ENCODE assay signal across 26 cellular contexts in the genomic region with DNA sequence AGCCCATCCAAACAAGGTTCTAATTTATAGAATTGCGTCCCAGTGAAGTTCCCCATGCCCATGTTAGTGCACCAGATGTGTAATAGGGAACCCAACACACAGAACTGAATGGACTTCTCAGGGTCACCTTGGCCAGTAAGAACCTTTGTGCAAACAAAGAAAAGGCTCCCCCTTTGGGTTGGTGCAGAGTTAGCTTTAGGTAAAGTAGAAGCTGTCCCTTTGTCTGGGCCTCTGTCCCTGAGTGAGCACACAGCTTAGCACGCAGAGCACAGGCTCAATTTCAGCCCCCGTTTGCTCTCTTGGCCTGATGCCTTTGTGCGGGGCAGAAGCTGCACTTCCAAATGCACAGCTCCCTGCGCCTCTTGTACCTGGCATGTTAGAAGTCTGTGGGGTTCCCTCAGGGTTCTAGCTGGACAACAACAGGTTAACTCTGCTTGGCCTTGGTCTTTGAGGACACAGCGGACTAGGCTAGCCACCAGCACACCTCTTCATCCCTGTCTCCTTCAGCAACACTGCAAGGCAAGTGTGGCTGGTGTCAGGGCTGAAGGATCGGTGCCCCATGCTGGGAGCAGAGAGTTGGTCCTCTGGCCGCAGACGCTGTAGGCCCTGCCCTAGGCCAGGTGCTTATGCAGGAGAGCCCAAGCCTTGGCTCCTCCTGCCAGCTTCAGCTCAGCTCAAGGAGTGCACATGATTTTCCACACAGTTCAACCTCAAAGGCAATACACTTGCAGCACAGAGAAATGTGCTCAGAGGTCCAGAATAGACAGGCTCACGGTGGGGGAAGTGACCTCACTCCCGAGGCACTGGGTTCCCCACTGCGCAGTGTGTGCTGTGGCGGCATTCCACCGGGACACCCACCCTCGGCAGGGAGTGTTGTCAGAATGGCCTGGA.
DNase-seq lines count a peak whose midpoint lies in the region; ATAC-seq, FAIRE-seq and TF ChIP-seq lines count a peak whose summit lies in the region.
"Had no signal": no experiment of that assay in that cellular context is flagged by ENCODE, and none has a peak within 500 bp of the region (broad histone marks: within the 10 kb centered on the region; RNA-seq: fewer than 3 reads in every experiment).

No MANE protein-coding gene starts in this region.

- H3K9me3 ChIP-seq in esophagus squamous epithelium (no peaks in the 10 kb centered on the region), gastrocnemius medialis (no peaks in the 10 kb centered on the region), kidney (ENCODE audit: control insufficient read depth in 1 of 2, low read length in 2 of 2) (no peaks in the 10 kb centered on the region), HAP-1 (no peaks in the 10 kb centered on the region)
- H3K9me3 ChIP-seq: A549, BLaER1, spleen had no signal

- no peak for FAIRE-seq in kidney (lab: Jason Lieb, UNC)
- FAIRE-seq: A549, D721Med had no signal

- no peak for TF ChIP-seq POLR2A in esophagus squamous epithelium (IDR thresholded peaks at IDR 0.05)
- peak; percentile 22 to 30 for TF ChIP-seq POLR2A in gastrocnemius medialis (IDR thresholded peaks at IDR 0.05)

- POLR2A ChIA-PET in WTC11 (lab: Charles Lee), result no interaction called here

- H3K4me3 ChIP-seq in esophagus squamous epithelium (no peak overlapping the region), gastrocnemius medialis (no peak overlapping the region), kidney (ENCODE audit: low read length in 2 of 2) (no peak overlapping the region), HAP-1 (no peak overlapping the region)
- H3K4me3 ChIP-seq: A549, BLaER1, PC-9, spleen had no signal

- peaks cover 54% of the 10 kb centered on the region for H3K4me1 Mint-ChIP-seq in WTC11
- no peaks in the 10 kb centered on the region for H3K4me1 Mint-ChIP-seq in activated T-helper 2 cell treated with anti-CD3 and anti-CD28 coated beads, Interferon-gamma antibody, Interleukin-2, Interleukin-4, amounts not matched to agents 10 μg/mL and 5 μg/mL and 100 μg/mL, durations not matched to agents 14 hours and 24 hours and 36 hours (ENCODE audit: low read depth)
- H3K4me1 Mint-ChIP-seq: activated CD4-positive, alpha-beta T cell treated with anti-CD3 and anti-CD28 coated beads, Interleukin-2, amount 10 ng/mL, durations not matched to agents 24 days and 14 days; stimulated activated naive CD8-positive, alpha-beta T cell treated with anti-CD3 and anti-CD28 coated beads, Interleukin-15, amount 100 ng/mL, for 72 hours had no signal

- in situ Hi-C loops in gastrocnemius medialis (cut with MboI; ENCODE audit: low sequenced_read_pairs in 4 of 4) (no loop called here), HAP-1 (cut with MboI; ENCODE audit: low sequenced_read_pairs) (no loop called here)

- TF ChIP-seq CTCF in 22Rv1 (IDR thresholded peaks at IDR 0.05) (no peak), WTC11 (IDR thresholded peaks at IDR 0.05) (no peak), esophagus squamous epithelium (IDR thresholded peaks at IDR 0.05) (no peak), gastrocnemius medialis (IDR thresholded peaks at IDR 0.05 in 4 of 5, conservative IDR thresholded peaks at IDR 0.05 in 1 of 5) (no peak), kidney (IDR thresholded peaks at IDR 0.05; ENCODE audit: borderline replicate concordance, extremely low read depth, insufficient read depth) (no peak)

- CTCF ChIA-PET in WTC11 (lab: Charles Lee), result no interaction called here

- intact Hi-C loops in esophagus squamous epithelium (cut with DNase I) (no loop called here), gastrocnemius medialis (cut with DNase I; ENCODE audit: low total_unique reads) (loop anchor here (5.0 kb wide), 1 partner anchor 42 kb away; no protein-coding TSS in a partner anchor), kidney (cut with DNase I) (no loop called here)
- intact Hi-C loops in activated T-helper 2 cell treated with anti-CD3 and anti-CD28 coated beads, Interferon-gamma antibody, Interleukin-2, Interleukin-4, amounts not matched to agents 10 μg/mL and 5 μg/mL and 100 μg/mL, durations not matched to agents 14 hours and 24 hours and 36 hours (cut with micrococcal nuclease), result no loop called here

- H3K4me3 Mint-ChIP-seq in WTC11, result no peak overlapping the region
- H3K4me3 Mint-ChIP-seq in activated T-helper 2 cell treated with anti-CD3 and anti-CD28 coated beads, Interferon-gamma antibody, Interleukin-2, Interleukin-4, amounts not matched to agents 10 μg/mL and 5 μg/mL and 100 μg/mL, durations not matched to agents 14 hours and 24 hours and 36 hours (ENCODE audit: low read depth), result no peak overlapping the region
- H3K4me3 Mint-ChIP-seq: activated CD4-positive, alpha-beta T cell treated with anti-CD3 and anti-CD28 coated beads, Interleukin-2, amount 10 ng/mL, durations not matched to agents 24 days and 14 days; nephron; stimulated activated naive CD8-positive, alpha-beta T cell treated with anti-CD3 and anti-CD28 coated beads, Interleukin-15, amount 100 ng/mL, for 72 hours had no signal

- no peaks in the 10 kb centered on the region for H3K36me3 Mint-ChIP-seq in WTC11
- no peaks in the 10 kb centered on the region for H3K36me3 Mint-ChIP-seq in activated T-helper 2 cell treated with anti-CD3 and anti-CD28 coated beads, Interferon-gamma antibody, Interleukin-2, Interleukin-4, amounts not matched to agents 10 μg/mL and 5 μg/mL and 100 μg/mL, durations not matched to agents 14 hours and 24 hours and 36 hours (ENCODE audit: low read depth)

- H3K27me3 Mint-ChIP-seq in WTC11 (ENCODE audit: low read depth), result no peaks in the 10 kb centered on the region
- H3K27me3 Mint-ChIP-seq in activated T-helper 2 cell treated with anti-CD3 and anti-CD28 coated beads, Interferon-gamma antibody, Interleukin-2, Interleukin-4, amounts not matched to agents 10 μg/mL and 5 μg/mL and 100 μg/mL, durations not matched to agents 14 hours and 24 hours and 36 hours (ENCODE audit: low read depth), result no peaks in the 10 kb centered on the region
- H3K27me3 Mint-ChIP-seq: activated CD4-positive, alpha-beta T cell treated with anti-CD3 and anti-CD28 coated beads, Interleukin-2, amount 10 ng/mL, durations not matched to agents 24 days and 14 days; stimulated activated naive CD8-positive, alpha-beta T cell treated with anti-CD3 and anti-CD28 coated beads, Interleukin-15, amount 100 ng/mL, for 72 hours had no signal

- WGBS in esophagus squamous epithelium, 2 donors, result 87 to 90% methylated on average over 4 to 7 of the region's 15 CpGs

- H3K9me3 Mint-ChIP-seq in WTC11, result no peaks in the 10 kb centered on the region
- H3K9me3 Mint-ChIP-seq in activated T-helper 2 cell treated with anti-CD3 and anti-CD28 coated beads, Interferon-gamma antibody, Interleukin-2, Interleukin-4, amounts not matched to agents 10 μg/mL and 5 μg/mL and 100 μg/mL, durations not matched to agents 14 hours and 24 hours and 36 hours, result no peaks in the 10 kb centered on the region
- H3K9me3 Mint-ChIP-seq: activated CD4-positive, alpha-beta T cell treated with anti-CD3 and anti-CD28 coated beads, Interleukin-2, amount 10 ng/mL, durations not matched to agents 24 days and 14 days; nephron; stimulated activated naive CD8-positive, alpha-beta T cell treated with anti-CD3 and anti-CD28 coated beads, Interleukin-15, amount 100 ng/mL, for 72 hours had no signal

- peak; percentile 10; the same call in 1 of the 2 replicates for ATAC-seq in WTC11
- ATAC-seq in gastrocnemius medialis, result peak; percentile 87 to 89
- ATAC-seq in HG02970 (IDR thresholded peaks at IDR 0.05; ENCODE audit: low FRiP score, unreplicated experiment), result no peak
- ATAC-seq: A549; left cardiac atrium; stimulated activated naive CD8-positive, alpha-beta T cell treated with anti-CD3 and anti-CD28 coated beads, Interleukin-15, amount 100 ng/mL, for 72 hours had no signal

- H3K36me3 ChIP-seq in esophagus squamous epithelium, result peaks cover 0 to 3% (median 0%) of the 10 kb centered on the region in 3 donors
- no peaks in the 10 kb centered on the region for H3K36me3 ChIP-seq in gastrocnemius medialis
- H3K36me3 ChIP-seq in kidney (ENCODE audit: control insufficient read depth in 1 of 2, insufficient read depth in 2 of 2, low read length in 2 of 2), result no peaks in the 10 kb centered on the region
- H3K36me3 ChIP-seq in HAP-1 (replicated peaks), result no peaks in the 10 kb centered on the region

- H3K9ac ChIP-seq in kidney (ENCODE audit: low read length in 2 of 2), result no peak overlapping the region
- H3K9ac ChIP-seq: BLaER1, KMS-11 had no signal

- H3K27ac ChIP-seq in 22Rv1, result peak overlapping the region; percentile 55
- H3K27ac ChIP-seq in esophagus squamous epithelium, result peak overlapping the region in 3 of 4 donors; percentile 89 to 95 (median 93)
- peak overlapping the region; percentile 76 to 83 (median 80) for H3K27ac ChIP-seq in gastrocnemius medialis
- no peak overlapping the region for H3K27ac ChIP-seq in kidney (ENCODE audit: low read depth in 2 of 2, low read length in 2 of 2)
- H3K27ac ChIP-seq: BLaER1, KMS-11, PC-9, spleen had no signal

- H3K27ac Mint-ChIP-seq in WTC11, result peak overlapping the region; percentile 37; the same call in 1 of the 2 replicates
- no peak overlapping the region for H3K27ac Mint-ChIP-seq in activated T-helper 2 cell treated with anti-CD3 and anti-CD28 coated beads, Interferon-gamma antibody, Interleukin-2, Interleukin-4, amounts not matched to agents 10 μg/mL and 5 μg/mL and 100 μg/mL, durations not matched to agents 14 hours and 24 hours and 36 hours
- H3K27ac Mint-ChIP-seq: activated CD4-positive, alpha-beta T cell treated with anti-CD3 and anti-CD28 coated beads, Interleukin-2, amount 10 ng/mL, durations not matched to agents 24 days and 14 days; nephron had no signal

- no peaks in the 10 kb centered on the region for H3K27me3 ChIP-seq in esophagus squamous epithelium
- H3K27me3 ChIP-seq in gastrocnemius medialis, result no peaks in the 10 kb centered on the region
- no peaks in the 10 kb centered on the region for H3K27me3 ChIP-seq in HAP-1 (ENCODE audit: low read depth)
- H3K27me3 ChIP-seq: BLaER1, spleen had no signal

- DNase-seq in WTC11 (ENCODE audit: low spot score) (no peak), esophagus squamous epithelium (lab: John Stamatoyannopoulos, UW) (no peak), gastrocnemius medialis (peak; percentile 42 to 72), kidney (no peak), HAP-1 (ENCODE audit: low spot score in 2 of 2) (no peak)
- DNase-seq in activated T-helper 2 cell treated with anti-CD3 and anti-CD28 coated beads, Interferon-gamma antibody, Interleukin-2, Interleukin-4, amounts not matched to agents 10 μg/mL and 5 μg/mL and 100 μg/mL, durations not matched to agents 14 hours and 24 hours and 36 hours (ENCODE audit: low spot score), result no peak
- DNase-seq: activated CD4-positive, alpha-beta T cell treated with anti-CD3 and anti-CD28 coated beads, Interleukin-2, amount 10 ng/mL, durations not matched to agents 24 days and 14 days; activated effector memory CD4-positive, alpha-beta T cell treated with anti-CD3 and anti-CD28 coated beads, Interleukin-2, amount 50 U/mL, for 16 hours; caudate nucleus; erythroblast; left cardiac atrium; midbrain; NCI-H1048; NCI-H2029; PC-9; spleen; stimulated activated CD4-positive, alpha-beta T cell treated with anti-CD3 and anti-CD28 coated beads, Interleukin-4, amount 100 ng/mL, for 24 hours; stimulated activated naive CD8-positive, alpha-beta T cell treated with anti-CD3 and anti-CD28 coated beads, Interleukin-15, amount 100 ng/mL, for 72 hours; T-helper 1 cell had no signal

- H3K4me1 ChIP-seq in esophagus squamous epithelium, result peaks cover 16 to 90% (median 22%) of the 10 kb centered on the region in 3 donors
- peaks cover 35 to 39% of the 10 kb centered on the region in 2 donors for H3K4me1 ChIP-seq in gastrocnemius medialis
- peaks cover 3 to 4% of the 10 kb centered on the region in 2 donors for H3K4me1 ChIP-seq in kidney (ENCODE audit: control insufficient read depth in 1 of 2, insufficient read depth in 1 of 2, low read depth in 1 of 2, low read length in 2 of 2)
- H3K4me1 ChIP-seq in HAP-1, result peaks cover 10% of the 10 kb centered on the region
- H3K4me1 ChIP-seq: spleen had no signal

Comparison
In these comparisons a context has a peak if more than half of its experiments do, and no peak if none do; other contexts are left out.
1. H3K27ac ChIP-seq: peak in 22Rv1 (single experiment), esophagus squamous epithelium (3 of 4) and gastrocnemius medialis (4 of 4); none in kidney (0 of 2).
2. DNase-seq: peak in gastrocnemius medialis (2 of 2); none in WTC11 (single experiment), esophagus squamous epithelium (single experiment), activated T-helper 2 cell treated with anti-CD3 and anti-CD28 coated beads, Interferon-gamma antibody, Interleukin-2, Interleukin-4, amounts not matched to agents 10 μg/mL and 5 μg/mL and 100 μg/mL, durations not matched to agents 14 hours and 24 hours and 36 hours (single experiment), kidney (single experiment) and HAP-1 (0 of 2).
3. POLR2A ChIP-seq: peak in gastrocnemius medialis (2 of 2); none in esophagus squamous epithelium (0 of 4).